8 cellular contexts compared by ENCODE assay signal in the genomic region with DNA sequence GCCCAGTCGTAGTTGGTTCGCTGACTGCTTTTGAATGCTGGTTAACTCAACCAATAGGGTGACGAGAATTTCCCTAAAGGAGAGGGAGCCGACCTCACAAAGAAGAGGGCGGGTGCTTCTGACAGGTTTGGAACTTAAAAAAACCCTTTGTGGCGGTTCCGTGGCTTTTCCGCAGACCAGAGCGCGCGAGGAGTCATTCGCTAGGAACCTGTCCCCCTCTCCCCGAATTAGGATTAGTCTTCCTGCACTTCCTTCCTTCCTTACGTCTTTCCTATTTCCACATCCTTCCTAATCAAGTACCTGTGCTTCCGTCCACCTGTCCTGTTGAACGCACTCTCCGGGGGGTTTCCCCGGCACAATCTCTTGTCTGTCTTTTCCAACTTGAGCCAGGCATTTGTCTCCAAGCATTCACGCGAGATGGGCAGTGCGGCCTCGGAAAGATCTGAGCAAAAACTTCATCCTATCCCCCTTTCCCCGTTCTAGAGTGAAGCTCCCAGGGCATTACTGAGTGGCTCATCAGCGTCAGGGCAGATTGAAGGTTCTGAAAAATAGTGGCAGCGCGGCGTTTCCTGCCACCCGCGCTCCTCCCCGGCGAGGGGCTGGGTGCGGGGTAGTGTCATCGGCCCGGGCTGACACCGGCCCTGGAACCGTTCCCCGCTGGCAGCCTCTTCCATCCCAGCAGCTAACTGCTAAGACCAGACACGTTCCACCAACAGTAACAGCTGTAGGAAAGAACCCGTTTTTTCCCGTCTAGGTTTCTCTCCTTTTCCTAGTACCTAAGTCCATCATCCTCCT. TPM values are rescaled to one million over a fixed set of nuclear protein-coding genes. Genes with fewer than 3 reads are reported as not detected.
DNase-seq lines count a peak whose midpoint lies in the region; ATAC-seq and TF ChIP-seq lines count a peak whose summit lies in the region.

No MANE protein-coding gene starts in this region.

- H3K4me1 ChIP-seq in heart left ventricle = peaks cover 0 to 38% (median 8%) of the 10 kb centered on the region in 12 donors

- H3K36me3 Mint-ChIP-seq in type B pancreatic cell = peaks cover 5% of the 10 kb centered on the region

- TF ChIP-seq POLR2A in heart left ventricle (IDR thresholded peaks at IDR 0.05) = peak in 1 of 2 donors; percentile 78

- no peaks in the 10 kb centered on the region for H3K27me3 Mint-ChIP-seq in type B pancreatic cell

- peaks cover 21% of the 10 kb centered on the region for H3K4me1 Mint-ChIP-seq in type B pancreatic cell (ENCODE audit: unreplicated experiment)

- peak; percentile 95 to 99 (median 97) for DNase-seq in NCI-H1417 (lab: John Stamatoyannopoulos, UW)
- peak; percentile 94 for DNase-seq in SW480 (ENCODE audit: low spot score)
- peak; percentile 78 to 91 (median 87) for DNase-seq in heart left ventricle
- DNase-seq in pons (ENCODE audit: low spot score) = peak; percentile 100
- DNase-seq in type B pancreatic cell (ENCODE audit: extremely low spot score, unreplicated experiment) = peak; percentile 74

- no peaks in the 10 kb centered on the region for H3K27me3 ChIP-seq in heart left ventricle

- H3K4me3 ChIP-seq in GM12875 (ENCODE audit: low read depth, low read length) (peak overlapping the region; percentile 60), heart left ventricle (peak overlapping the region; percentile 80 to 94 (median 84))

- peak overlapping the region; percentile 94 for H3K27ac Mint-ChIP-seq in type B pancreatic cell

- intact Hi-C loops in heart left ventricle (cut with DNase I) = loop anchor here in 5 of 10 donors (2.0 to 10.0 kb wide), 10 partner anchors 62 to 1238 kb away; a partner anchor contains a TSS

- no peak for TF ChIP-seq CTCF in GM12875 (IDR thresholded peaks at IDR 0.05; ENCODE audit: borderline replicate concordance, insufficient read depth, low read depth, low read length)
- no peak for TF ChIP-seq CTCF in heart left ventricle (IDR thresholded peaks at IDR 0.05)
- no peak for TF ChIP-seq CTCF in type B pancreatic cell (conservative IDR thresholded peaks at IDR 0.05)

- H3K4me3 Mint-ChIP-seq in type B pancreatic cell = peak overlapping the region; percentile 96

- no peaks in the 10 kb centered on the region for H3K9me3 Mint-ChIP-seq in type B pancreatic cell

- 0% methylated on average over 39 to 40 of the region's 40 CpGs for WGBS in adipose tissue, 3 donors
- 0 to 1% (median 0%) methylated on average over 40 of the region's 40 CpGs for WGBS in heart left ventricle, 4 donors

- ATAC-seq in HG02763 (IDR thresholded peaks at IDR 0.05; ENCODE audit: unreplicated experiment) (peak; percentile 80), heart left ventricle (peak; percentile 91 to 97 (median 94))

- H3K27ac ChIP-seq in adipose tissue (ENCODE audit: low read depth, low read length) (peak overlapping the region; percentile 48), heart left ventricle (peak overlapping the region; percentile 89 to 97 (median 94))

- no peaks in the 10 kb centered on the region for H3K36me3 ChIP-seq in heart left ventricle

- no peaks in the 10 kb centered on the region for H3K9me3 ChIP-seq in heart left ventricle

RNA-seq across cellular contexts. Expression of a gene that starts 1.5 kb away (rescaled TPM):
- 1 to 10 TPM; 4.4 to 8.8 (median 7.5) TPM for polyA plus RNA-seq in adipose tissue
- total RNA-seq in heart left ventricle = 10 to 100 TPM; 11.8 to 20.0 (median 14.5) TPM
- polyA plus RNA-seq in heart left ventricle = 10 to 100 TPM in 1 of 2 donors, 1 to 10 TPM in 1; 5.7 to 10.2 TPM
- 21.0 and 40.2 TPM in 2 replicates for total RNA-seq in type B pancreatic cell (ENCODE audit: low replicate concordance)

Comparison
In these comparisons a context has a peak if more than half of its experiments do, and no peak if none do; other contexts are left out.
1. Peak in every context shown above with its lines: DNase-seq, ATAC-seq, H3K4me3 ChIP-seq and H3K27ac ChIP-seq.